21 cellular contexts compared by ENCODE assay signal in genomic region chrX:154711264-154711663, GRCh38. TPM values are rescaled to one million over a fixed set of nuclear protein-coding genes. Genes with fewer than 3 reads are reported as not detected.
DNase-seq lines count a peak whose midpoint lies in the region; ATAC-seq, FAIRE-seq and TF ChIP-seq lines count a peak whose summit lies in the region.
"Had no signal": no experiment of that assay in that cellular context is flagged by ENCODE, and none has a peak within 500 bp of the region (broad histone marks: within the 10 kb centered on the region; RNA-seq: fewer than 3 reads in every experiment).

No MANE protein-coding gene starts in this region.

- no peak overlapping the region for H3K4me3 Mint-ChIP-seq in activated naive CD4-positive, alpha-beta T cell treated with anti-CD3 and anti-CD28 coated beads, Interleukin-2, amount 10 ng/mL, durations not matched to agents 7 days and 5 days
- no peak overlapping the region for H3K4me3 Mint-ChIP-seq in activated naive CD8-positive, alpha-beta T cell treated with anti-CD3 and anti-CD28 coated beads, Interleukin-2, amount 10 ng/mL, durations not matched to agents 7 days and 5 days
- H3K4me3 Mint-ChIP-seq in stimulated activated naive B cell treated with anti-CD40 and anti-IgM and Interleukin-4, amounts not matched to agents 10 μg/mL and 1 μg/mL and 100 μg/mL, for 72 hours: peak overlapping the region in 1 of 2 donors; percentile 26

- no peaks in the 10 kb centered on the region for H3K9me2 ChIP-seq in Karpas-422 (replicated peaks; ENCODE audit: insufficient read depth, low read length)

- TF ChIP-seq EP300 in ovary (IDR thresholded peaks at IDR 0.05): no peak

- no peak for FAIRE-seq in H54 (lab: Jason Lieb, UNC)
- FAIRE-seq: GM12892, HTR-8/SVneo had no signal

- DNase-seq in activated naive CD4-positive, alpha-beta T cell treated with anti-CD3 and anti-CD28 coated beads, Interleukin-2, amount 10 ng/mL, durations not matched to agents 7 days and 5 days: no peak
- no peak for DNase-seq in activated naive CD4-positive, alpha-beta T cell treated with anti-CD3 and anti-CD28 coated beads, Interleukin-2, amount 50 U/mL, for 16 hours
- DNase-seq in Karpas-422: peak; percentile 42
- DNase-seq in activated naive CD8-positive, alpha-beta T cell treated with anti-CD3 and anti-CD28 coated beads, Interleukin-2, amount 10 ng/mL, durations not matched to agents 7 days and 5 days: no peak
- no peak for DNase-seq in stimulated activated naive B cell treated with anti-CD40 and anti-IgM and Interleukin-4, amounts not matched to agents 10 μg/mL and 1 μg/mL and 100 μg/mL, for 72 hours
- no peak for DNase-seq in H54 (ENCODE audit: insufficient read length, low spot score)
- DNase-seq in ovary: no peak
- DNase-seq in adrenal gland: no peak
- DNase-seq: DMS53, GM23248, MV-4-11, NCI-H1417 treated with DMSO at 0.1 percent for 48 hours, NCI-H2029, NCI-H524, SIG-M5 had no signal

- no peak overlapping the region for H2AFZ ChIP-seq in Karpas-422 (ENCODE audit: low read length)
- H2AFZ ChIP-seq: GM23248 had no signal

- no peaks in the 10 kb centered on the region for H3K79me2 ChIP-seq in Karpas-422 (ENCODE audit: low read length)

- no peak for ATAC-seq in activated naive CD8-positive, alpha-beta T cell treated with anti-CD3 and anti-CD28 coated beads, Interleukin-2, amount 10 ng/mL, durations not matched to agents 7 days and 5 days (ENCODE audit: low read depth)
- peak; percentile 30 to 56 for ATAC-seq in stimulated activated naive B cell treated with anti-CD40 and anti-IgM and Interleukin-4, amounts not matched to agents 10 μg/mL and 1 μg/mL and 100 μg/mL, for 72 hours (replicated peaks)

- intact Hi-C loops in ovary (cut with DNase I): no loop called here
- intact Hi-C loops in adrenal gland (cut with DNase I): no loop called here

- H3K4me1 Mint-ChIP-seq in activated naive CD4-positive, alpha-beta T cell treated with anti-CD3 and anti-CD28 coated beads, Interleukin-2, amount 10 ng/mL, durations not matched to agents 7 days and 5 days: peaks cover 35% of the 10 kb centered on the region
- peaks cover 22% of the 10 kb centered on the region for H3K4me1 Mint-ChIP-seq in activated naive CD8-positive, alpha-beta T cell treated with anti-CD3 and anti-CD28 coated beads, Interleukin-2, amount 10 ng/mL, durations not matched to agents 7 days and 5 days
- peaks cover 14 to 26% of the 10 kb centered on the region in 2 donors for H3K4me1 Mint-ChIP-seq in stimulated activated naive B cell treated with anti-CD40 and anti-IgM and Interleukin-4, amounts not matched to agents 10 μg/mL and 1 μg/mL and 100 μg/mL, for 72 hours

- POLR2A ChIA-PET in activated naive CD8-positive, alpha-beta T cell treated with anti-CD3 and anti-CD28 coated beads, Interleukin-2, amount 10 ng/mL, durations not matched to agents 7 days and 5 days (lab: Charles Lee): no interaction called here

- H4K20me1 ChIP-seq in Karpas-422 (ENCODE audit: insufficient read depth, low read depth, low read length): no peaks in the 10 kb centered on the region

- H3K9me3 ChIP-seq in Karpas-422 (ENCODE audit: low read length) (no peaks in the 10 kb centered on the region), ovary (no peaks in the 10 kb centered on the region), adrenal gland (replicated peaks in 1 of 3) (no peaks in the 10 kb centered on the region)

- peaks cover 25% of the 10 kb centered on the region for H3K36me3 Mint-ChIP-seq in activated naive CD4-positive, alpha-beta T cell treated with anti-CD3 and anti-CD28 coated beads, Interleukin-2, amount 10 ng/mL, durations not matched to agents 7 days and 5 days
- H3K36me3 Mint-ChIP-seq in activated naive CD8-positive, alpha-beta T cell treated with anti-CD3 and anti-CD28 coated beads, Interleukin-2, amount 10 ng/mL, durations not matched to agents 7 days and 5 days: peaks cover 35% of the 10 kb centered on the region
- peaks cover 19 to 20% of the 10 kb centered on the region in 2 donors for H3K36me3 Mint-ChIP-seq in stimulated activated naive B cell treated with anti-CD40 and anti-IgM and Interleukin-4, amounts not matched to agents 10 μg/mL and 1 μg/mL and 100 μg/mL, for 72 hours

- no peaks in the 10 kb centered on the region for H3K27me3 Mint-ChIP-seq in activated naive CD4-positive, alpha-beta T cell treated with anti-CD3 and anti-CD28 coated beads, Interleukin-2, amount 10 ng/mL, durations not matched to agents 7 days and 5 days
- no peaks in the 10 kb centered on the region for H3K27me3 Mint-ChIP-seq in activated naive CD8-positive, alpha-beta T cell treated with anti-CD3 and anti-CD28 coated beads, Interleukin-2, amount 10 ng/mL, durations not matched to agents 7 days and 5 days
- no peaks in the 10 kb centered on the region for H3K27me3 Mint-ChIP-seq in stimulated activated naive B cell treated with anti-CD40 and anti-IgM and Interleukin-4, amounts not matched to agents 10 μg/mL and 1 μg/mL and 100 μg/mL, for 72 hours

- H3K27ac Mint-ChIP-seq in activated naive CD4-positive, alpha-beta T cell treated with anti-CD3 and anti-CD28 coated beads, Interleukin-2, amount 10 ng/mL, durations not matched to agents 7 days and 5 days: peak overlapping the region; percentile 49
- peak overlapping the region; percentile 22 for H3K27ac Mint-ChIP-seq in activated naive CD8-positive, alpha-beta T cell treated with anti-CD3 and anti-CD28 coated beads, Interleukin-2, amount 10 ng/mL, durations not matched to agents 7 days and 5 days
- H3K27ac Mint-ChIP-seq in stimulated activated naive B cell treated with anti-CD40 and anti-IgM and Interleukin-4, amounts not matched to agents 10 μg/mL and 1 μg/mL and 100 μg/mL, for 72 hours: peak overlapping the region; percentile 15

- H3K27me3 ChIP-seq in Karpas-422 (ENCODE audit: low read length) (no peaks in the 10 kb centered on the region), ovary (no peaks in the 10 kb centered on the region), adrenal gland (no peaks in the 10 kb centered on the region)

- H3K9ac ChIP-seq in Karpas-422 (ENCODE audit: low read length): no peak overlapping the region
- H3K9ac ChIP-seq: GM23248 had no signal

- no peak overlapping the region for H3K4me3 ChIP-seq in Karpas-422 (ENCODE audit: low read length)
- no peak overlapping the region for H3K4me3 ChIP-seq in ovary
- H3K4me3 ChIP-seq in adrenal gland: no peak overlapping the region
- H3K4me3 ChIP-seq: GM23248 had no signal

- no peak overlapping the region for H3K27ac ChIP-seq in Karpas-422 (ENCODE audit: low read length)
- no peak overlapping the region for H3K27ac ChIP-seq in ovary
- H3K27ac ChIP-seq in adrenal gland: no peak overlapping the region
- H3K27ac ChIP-seq: GM23248 had no signal

- H3K9me3 Mint-ChIP-seq in activated naive CD4-positive, alpha-beta T cell treated with anti-CD3 and anti-CD28 coated beads, Interleukin-2, amount 10 ng/mL, durations not matched to agents 7 days and 5 days: peaks cover 1% of the 10 kb centered on the region
- H3K9me3 Mint-ChIP-seq in activated naive CD8-positive, alpha-beta T cell treated with anti-CD3 and anti-CD28 coated beads, Interleukin-2, amount 10 ng/mL, durations not matched to agents 7 days and 5 days: no peaks in the 10 kb centered on the region
- peaks cover 0 to 2% of the 10 kb centered on the region in 2 donors for H3K9me3 Mint-ChIP-seq in stimulated activated naive B cell treated with anti-CD40 and anti-IgM and Interleukin-4, amounts not matched to agents 10 μg/mL and 1 μg/mL and 100 μg/mL, for 72 hours

- H3K4me1 ChIP-seq in Karpas-422 (ENCODE audit: low read length) (peaks cover 6% of the 10 kb centered on the region), ovary (ENCODE audit: insufficient read depth) (no peaks in the 10 kb centered on the region), adrenal gland (replicated peaks in 1 of 2) (no peaks in the 10 kb centered on the region)

- CTCF ChIA-PET in activated naive CD4-positive, alpha-beta T cell treated with anti-CD3 and anti-CD28 coated beads, Interleukin-2, amount 10 ng/mL, durations not matched to agents 7 days and 5 days (lab: Charles Lee): interaction anchor here (1.3 to 2.7 kb wide), 2 partner anchors 10 to 37 kb away, joined by 4 to 13 read pairs; no protein-coding TSS in a partner anchor

- H3K4me2 ChIP-seq in Karpas-422 (ENCODE audit: low read depth, low read length, poor library complexity, severe bottlenecking): no peak overlapping the region

- TF ChIP-seq POLR2A in H54 (IDR thresholded peaks at IDR 0.05; ENCODE audit: low read depth, low read length) (no peak), ovary (IDR thresholded peaks at IDR 0.05) (no peak), adrenal gland (IDR thresholded peaks at IDR 0.05) (no peak)

- no peak for TF ChIP-seq CTCF in ovary (IDR thresholded peaks at IDR 0.05)
- no peak for TF ChIP-seq CTCF in adrenal gland (IDR thresholded peaks at IDR 0.05)

- WGBS in ovary, 3 donors: 28 to 47% (median 43%) methylated on average over 1 of the region's 1 CpG
- 30 to 95% (median 70%) methylated on average over 1 of the region's 1 CpG for WGBS in adrenal gland, 4 donors

- no peaks in the 10 kb centered on the region for H3K36me3 ChIP-seq in Karpas-422 (ENCODE audit: insufficient read depth, low read length)
- H3K36me3 ChIP-seq in ovary: no peaks in the 10 kb centered on the region
- no peaks in the 10 kb centered on the region for H3K36me3 ChIP-seq in adrenal gland (replicated peaks in 1 of 2)

RNA-seq across cellular contexts. Expression of gene GAB3, which starts 39.6 kb away (rescaled TPM):
- total RNA-seq in Karpas-422 (2014; rRNA removed; shearing (Covaris generic); ENCODE audit: low replicate concordance): 3.5 and 26.2 TPM in 2 replicates
- 10 to 100 TPM; 17.7 to 18.7 TPM for total RNA-seq in activated naive CD8-positive, alpha-beta T cell treated with anti-CD3 and anti-CD28 coated beads, Interleukin-2, amount 10 ng/mL, durations not matched to agents 7 days and 5 days
- 1 to 10 TPM in 5 of 7 donors, under 1 TPM in 2; 0.68 to 2.7 (median 1.1) TPM for total RNA-seq in ovary
- polyA plus RNA-seq in ovary: 1 to 10 TPM in 1 of 2 donors, under 1 TPM in 1; 0.96 to 4.0 TPM
- total RNA-seq in adrenal gland: 10 to 100 TPM in 1 of 8 donors, 1 to 10 TPM in 7; 4.0 to 11.8 (median 5.7) TPM
- 1 to 10 TPM; 2.6 to 8.2 (median 3.5) TPM for polyA plus RNA-seq in adrenal gland

RNA-seq across cellular contexts. Expression of gene DKC1, which starts 51.4 kb away (rescaled TPM):
- total RNA-seq in Karpas-422 (2014; rRNA removed; shearing (Covaris generic); ENCODE audit: low replicate concordance): 58.6 and 94.0 TPM in 2 replicates
- 10 to 100 TPM; 67.2 to 70.5 TPM for total RNA-seq in activated naive CD8-positive, alpha-beta T cell treated with anti-CD3 and anti-CD28 coated beads, Interleukin-2, amount 10 ng/mL, durations not matched to agents 7 days and 5 days
- total RNA-seq in ovary (10 to 100 TPM; 17.0 to 51.8 (median 34.4) TPM), adrenal gland (10 to 100 TPM; 20.2 to 48.6 (median 27.2) TPM)
- polyA plus RNA-seq in ovary (10 to 100 TPM; 25.9 to 60.6 TPM), adrenal gland (100 to 1,000 TPM in 1 of 3 donors, 10 to 100 TPM in 2; 22.0 to 111 (median 37.4) TPM)

RNA-seq across cellular contexts. Expression of gene CTAG2, which starts 57.9 kb away (rescaled TPM):
- 15.5 TPM in 1 of 2 replicates, not detected in the other for total RNA-seq in Karpas-422 (2014; rRNA removed; shearing (Covaris generic); ENCODE audit: low replicate concordance)
- total RNA-seq in activated naive CD8-positive, alpha-beta T cell treated with anti-CD3 and anti-CD28 coated beads, Interleukin-2, amount 10 ng/mL, durations not matched to agents 7 days and 5 days: 10 to 100 TPM; 17.1 to 21.0 TPM
- total RNA-seq in ovary (1 to 10 TPM in 1 of 7 donors, not detected in 6; 4.2 TPM), adrenal gland (1 to 10 TPM in 1 of 8 donors, not detected in 7; 5.5 TPM)
- polyA plus RNA-seq in ovary (1 to 10 TPM; 1.0 to 6.8 TPM), adrenal gland (1 to 10 TPM in 1 of 3 donors, under 1 TPM in 1, not detected in 1; 0.79 to 7.2 TPM)
- total RNA-seq: GM23248, OCI-LY7, RPMI7951 had no signal
- polyA plus RNA-seq: AG04450, BJ, GM23248 had no signal
